In genomic region chr1:229397762-229398161, GRCh38 we compare ENCODE assay signal across 27 cellular contexts. TPM values are rescaled to one million over a fixed set of nuclear protein-coding genes. Genes with fewer than 3 reads are reported as not detected.
"Had no signal": no experiment of that assay in that cellular context is flagged by ENCODE, and none has a peak within 500 bp of the region (broad histone marks: within the 10 kb centered on the region; RNA-seq: fewer than 3 reads in every experiment).

No MANE protein-coding gene starts in this region.

- H3K4me1 ChIP-seq: ascending aorta had no signal

- H3K36me3 Mint-ChIP-seq: activated CD8-positive, alpha-beta memory T cell treated with anti-CD3 and anti-CD28 coated beads, Interleukin-2, amount 10 ng/mL, durations not matched to agents 7 days and 5 days; activated naive CD4-positive, alpha-beta T cell treated with anti-CD3 and anti-CD28 coated beads, Interleukin-2, amount 50 U/mL, for 72 hours; brain had no signal

- H3K4me3 ChIP-seq: ascending aorta had no signal

- ATAC-seq: activated CD4-positive, CD25-positive, alpha-beta regulatory T cell treated with anti-CD3 and anti-CD28 coated beads, Interleukin-2, amount 50 U/mL, for 24 hours; activated CD8-positive, alpha-beta memory T cell treated with anti-CD3 and anti-CD28 coated beads, Interleukin-2, amount 10 ng/mL, durations not matched to agents 7 days and 5 days; activated CD8-positive, alpha-beta T cell treated with anti-CD3 and anti-CD28 coated beads, Interleukin-2, amount 10 ng/mL, durations not matched to agents 7 days and 5 days; activated naive CD4-positive, alpha-beta T cell treated with anti-CD3 and anti-CD28 coated beads, Interleukin-2, amount 50 U/mL, for 72 hours; activated naive CD8-positive, alpha-beta T cell treated with anti-CD3 and anti-CD28 coated beads, Interleukin-2, amount 50 U/mL, for 24 hours; T-helper 17 cell had no signal

- DNase-seq: activated CD4-positive, alpha-beta T cell treated with anti-CD3 and anti-CD28 coated beads for 4 hours; activated CD4-positive, alpha-beta T cell treated with anti-CD3 and anti-CD28 coated beads, Interleukin-2, amount 50 U/mL, for 4 hours; activated CD8-positive, alpha-beta memory T cell treated with anti-CD3 and anti-CD28 coated beads, Interleukin-2, amount 10 ng/mL, durations not matched to agents 7 days and 5 days; activated CD8-positive, alpha-beta T cell treated with anti-CD3 and anti-CD28 coated beads, Interleukin-2, amount 10 ng/mL, durations not matched to agents 7 days and 5 days; activated effector memory CD4-positive, alpha-beta T cell treated with Interleukin-2 at 50 U/mL for 16 hours; activated naive CD4-positive, alpha-beta T cell; activated naive CD8-positive, alpha-beta T cell treated with anti-CD3 and anti-CD28 coated beads, Interleukin-2, amount 50 U/mL, for 24 hours; activated T-cell treated with anti-CD3 and anti-CD28 coated beads, Interleukin-2, amount 50 U/mL, for 24 hours; amniotic stem cell; cortex of kidney; NCI-H1105 treated with DMSO at 0.1 percent for 48 hours; NCI-H1436 treated with DMSO at 0.1 percent for 48 hours; NCI-H187; NCI-H2081; NCI-H524; SIG-M5; T-helper 17 cell; T-helper 9 cell had no signal

- H3K27ac Mint-ChIP-seq: activated CD8-positive, alpha-beta memory T cell treated with anti-CD3 and anti-CD28 coated beads, Interleukin-2, amount 10 ng/mL, durations not matched to agents 7 days and 5 days; activated CD8-positive, alpha-beta T cell treated with anti-CD3 and anti-CD28 coated beads, Interleukin-2, amount 10 ng/mL, durations not matched to agents 7 days and 5 days; activated naive CD4-positive, alpha-beta T cell treated with anti-CD3 and anti-CD28 coated beads, Interleukin-2, amount 50 U/mL, for 72 hours; activated naive CD8-positive, alpha-beta T cell treated with anti-CD3 and anti-CD28 coated beads, Interleukin-2, amount 50 U/mL, for 24 hours; activated T-cell treated with anti-CD3 and anti-CD28 coated beads, Interleukin-2, amount 50 U/mL, for 24 hours; activated T-helper 1 cell treated with anti-CD3 and anti-CD28 coated beads, Interleukin-12 subunit alpha, Interleukin-12 subunit beta, Interleukin-2, Interleukin-4 antibody, amounts not matched to agents 30 ng/mL and 10 ng/mL and 1 ng/mL, durations not matched to agents 14 hours and 24 hours and 36 hours; T-helper 17 cell had no signal

- H3K9me3 Mint-ChIP-seq: activated naive CD4-positive, alpha-beta T cell treated with anti-CD3 and anti-CD28 coated beads, Interleukin-2, amount 50 U/mL, for 72 hours; activated naive CD8-positive, alpha-beta T cell treated with anti-CD3 and anti-CD28 coated beads, Interleukin-2, amount 50 U/mL, for 24 hours; activated T-cell treated with anti-CD3 and anti-CD28 coated beads, Interleukin-2, amount 50 U/mL, for 24 hours; activated T-helper 1 cell treated with anti-CD3 and anti-CD28 coated beads, Interleukin-12 subunit alpha, Interleukin-12 subunit beta, Interleukin-2, Interleukin-4 antibody, amounts not matched to agents 30 ng/mL and 10 ng/mL and 1 ng/mL, durations not matched to agents 14 hours and 24 hours and 36 hours; brain; central memory CD8-positive, alpha-beta T cell had no signal

- H3K4me3 Mint-ChIP-seq: activated CD8-positive, alpha-beta memory T cell treated with anti-CD3 and anti-CD28 coated beads, Interleukin-2, amount 10 ng/mL, durations not matched to agents 7 days and 5 days; activated CD8-positive, alpha-beta T cell treated with anti-CD3 and anti-CD28 coated beads, Interleukin-2, amount 10 ng/mL, durations not matched to agents 7 days and 5 days; activated naive CD8-positive, alpha-beta T cell treated with anti-CD3 and anti-CD28 coated beads, Interleukin-2, amount 50 U/mL, for 24 hours; activated T-cell treated with anti-CD3 and anti-CD28 coated beads, Interleukin-2, amount 50 U/mL, for 24 hours; activated T-helper 1 cell treated with anti-CD3 and anti-CD28 coated beads, Interleukin-12 subunit alpha, Interleukin-12 subunit beta, Interleukin-2, Interleukin-4 antibody, amounts not matched to agents 30 ng/mL and 10 ng/mL and 1 ng/mL, durations not matched to agents 14 hours and 24 hours and 36 hours; brain; central memory CD8-positive, alpha-beta T cell; T-helper 17 cell had no signal

- H3K36me3 ChIP-seq: ascending aorta had no signal

- FAIRE-seq: TTC549 had no signal

- H3K4me1 Mint-ChIP-seq: activated CD8-positive, alpha-beta memory T cell treated with anti-CD3 and anti-CD28 coated beads, Interleukin-2, amount 10 ng/mL, durations not matched to agents 7 days and 5 days; activated naive CD8-positive, alpha-beta T cell treated with anti-CD3 and anti-CD28 coated beads, Interleukin-2, amount 50 U/mL, for 24 hours; central memory CD8-positive, alpha-beta T cell had no signal

- H3K27ac ChIP-seq: ascending aorta had no signal

- H3K9me3 ChIP-seq: ascending aorta had no signal

- H3K27me3 ChIP-seq: ascending aorta had no signal

RNA-seq across cellular contexts. Expression of gene ACTA1, which starts 36.1 kb away (rescaled TPM):
- total RNA-seq: activated CD8-positive, alpha-beta memory T cell treated with anti-CD3 and anti-CD28 coated beads, Interleukin-2, amount 10 ng/mL, durations not matched to agents 7 days and 5 days; activated CD8-positive, alpha-beta T cell treated with anti-CD3 and anti-CD28 coated beads, Interleukin-2, amount 10 ng/mL, durations not matched to agents 7 days and 5 days; activated naive CD4-positive, alpha-beta T cell treated with anti-CD3 and anti-CD28 coated beads, Interleukin-2, amount 50 U/mL, for 72 hours; activated T-helper 1 cell treated with anti-CD3 and anti-CD28 coated beads, Interleukin-12 subunit alpha, Interleukin-12 subunit beta, Interleukin-2, Interleukin-4 antibody, amounts not matched to agents 30 ng/mL and 10 ng/mL and 1 ng/mL, durations not matched to agents 14 hours and 24 hours and 36 hours; ascending aorta; MCF 10A; RPMI7951; T-helper 17 cell had no signal
